18 cellular contexts compared by ENCODE assay signal in the genomic region with DNA sequence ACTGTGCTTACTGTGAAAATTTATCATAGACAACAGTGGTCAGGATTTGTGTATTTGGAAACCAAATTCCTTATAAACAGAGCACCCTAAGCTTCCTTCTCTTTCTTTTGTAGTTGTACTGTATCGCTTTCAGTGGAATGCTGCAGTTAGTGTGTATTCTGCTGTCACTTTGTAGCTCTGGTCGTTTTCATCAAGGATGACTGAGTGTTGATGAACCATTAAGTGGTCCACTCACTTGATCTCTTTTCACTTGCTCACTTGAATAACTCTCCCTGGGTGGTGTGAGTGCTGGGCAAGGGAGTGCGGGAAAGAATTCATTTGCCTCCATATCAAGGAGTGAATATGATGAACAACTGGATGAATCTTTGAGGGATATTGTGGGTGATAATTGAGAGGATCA.
"Had no signal": no experiment of that assay in that cellular context is flagged by ENCODE, and none has a peak within 500 bp of the region (broad histone marks: within the 10 kb centered on the region; RNA-seq: fewer than 3 reads in every experiment).

No MANE protein-coding gene starts in this region.

- H3K4me3 ChIP-seq: hepatocyte, mucosa of descending colon, psoas muscle, right atrium auricular region, suprapubic skin, tibial nerve, upper lobe of right lung, vagina had no signal

- H3K27ac Mint-ChIP-seq: dendritic cell treated with granulocyte-macrophage colony-stimulating factor and Interleukin-4, amounts not matched to agents 40 ng/mL and 50 ng/mL, for 4 days; naive thymus-derived CD8-positive, alpha-beta T cell had no signal

- DNase-seq: cerebellar nuclear complex; foreskin melanocyte; head of caudate nucleus; kidney; left colon; mucosa of descending colon; naive thymus-derived CD8-positive, alpha-beta T cell; psoas muscle; small intestine; stimulated activated CD4-positive, alpha-beta T cell treated with anti-CD3 and anti-CD28 coated beads, Interleukin-12 subunit alpha, Interleukin-12 subunit beta, amount 100 ng/mL, for 4 hours; stimulated activated naive CD4-positive, alpha-beta T cell treated with Interleukin-2 at 50 U/mL for 16 hours; upper lobe of right lung had no signal

- H3K9me3 ChIP-seq: mucosa of descending colon, psoas muscle, right atrium auricular region, suprapubic skin, tibial nerve, upper lobe of right lung, vagina had no signal

- H3K36me3 ChIP-seq: right atrium auricular region, suprapubic skin, tibial nerve, upper lobe of right lung, vagina had no signal

- H3K27me3 Mint-ChIP-seq: dendritic cell treated with granulocyte-macrophage colony-stimulating factor and Interleukin-4, amounts not matched to agents 40 ng/mL and 50 ng/mL, for 4 days; naive thymus-derived CD8-positive, alpha-beta T cell had no signal

- H3K4me2 ChIP-seq: hepatocyte had no signal

- H3K27ac ChIP-seq: hepatocyte, psoas muscle, right atrium auricular region, suprapubic skin, tibial nerve, upper lobe of right lung, vagina had no signal

- H3K27me3 ChIP-seq: hepatocyte, right atrium auricular region, suprapubic skin, tibial nerve, upper lobe of right lung, vagina had no signal

- H3K4me1 ChIP-seq: psoas muscle, right atrium auricular region, suprapubic skin, tibial nerve, upper lobe of right lung, vagina had no signal

- H3K36me3 Mint-ChIP-seq: naive thymus-derived CD8-positive, alpha-beta T cell had no signal

- H3K9me3 Mint-ChIP-seq: dendritic cell treated with granulocyte-macrophage colony-stimulating factor and Interleukin-4, amounts not matched to agents 40 ng/mL and 50 ng/mL, for 4 days had no signal

- H3K4me3 Mint-ChIP-seq: dendritic cell treated with granulocyte-macrophage colony-stimulating factor and Interleukin-4, amounts not matched to agents 40 ng/mL and 50 ng/mL, for 4 days; naive thymus-derived CD8-positive, alpha-beta T cell had no signal

- ATAC-seq: left colon; mucosa of descending colon; naive thymus-derived CD8-positive, alpha-beta T cell; psoas muscle; upper lobe of right lung had no signal

- H2AFZ ChIP-seq: hepatocyte had no signal

- H3K4me1 Mint-ChIP-seq: naive thymus-derived CD8-positive, alpha-beta T cell had no signal
